In genomic region chr6:134962421-134962820, GRCh38 we compare ENCODE assay signal across 21 cellular contexts. TPM values are rescaled to one million over a fixed set of nuclear protein-coding genes. Genes with fewer than 3 reads are reported as not detected.
DNase-seq lines count a peak whose midpoint lies in the region; ATAC-seq and TF ChIP-seq lines count a peak whose summit lies in the region.
"Had no signal": no experiment of that assay in that cellular context is flagged by ENCODE, and none has a peak within 500 bp of the region (broad histone marks: within the 10 kb centered on the region; RNA-seq: fewer than 3 reads in every experiment).

No MANE protein-coding gene starts in this region.

- H3K27me3 ChIP-seq in neural cell (ENCODE audit: insufficient read depth, low read depth, low read length) (no peaks in the 10 kb centered on the region), heart right ventricle (no peaks in the 10 kb centered on the region), vagina (no peaks in the 10 kb centered on the region)
- H3K27me3 ChIP-seq: BLaER1 had no signal

- H3F3A ChIP-seq in neural cell (ENCODE audit: insufficient read depth, low read length, poor library complexity, severe bottlenecking) = no peaks in the 10 kb centered on the region

- H3K4me3 Mint-ChIP-seq in activated CD4-positive, alpha-beta T cell treated with anti-CD3 and anti-CD28 coated beads for 36 hours = no peak overlapping the region
- H3K4me3 Mint-ChIP-seq in activated T-helper 2 cell treated with anti-CD3 and anti-CD28 coated beads, Interferon-gamma antibody, Interleukin-2, Interleukin-4, amounts not matched to agents 10 μg/mL and 5 μg/mL and 100 μg/mL, durations not matched to agents 14 hours and 24 hours and 36 hours (ENCODE audit: low read depth) = no peak overlapping the region
- H3K4me3 Mint-ChIP-seq: B cell; CD4-positive, alpha-beta T cell; CD8-positive, alpha-beta memory T cell; HFFc6 had no signal

- ATAC-seq in activated CD4-positive, alpha-beta T cell treated with anti-CD3 and anti-CD28 coated beads for 36 hours = peak; percentile 30
- ATAC-seq in Right ventricle myocardium inferior (no peak), heart right ventricle (no peak)

- H4K20me1 ChIP-seq in neural cell (ENCODE audit: insufficient read depth) = no peaks in the 10 kb centered on the region
- H4K20me1 ChIP-seq: BLaER1 had no signal

- POLR2A ChIA-PET in activated CD4-positive, alpha-beta T cell treated with anti-CD3 and anti-CD28 coated beads for 36 hours (lab: Charles Lee) = no interaction called here

- H3K4me1 ChIP-seq in heart right ventricle (no peaks in the 10 kb centered on the region), vagina (peaks cover 10% of the 10 kb centered on the region)
- H3K4me1 ChIP-seq: BLaER1 had no signal

- no peak for TF ChIP-seq EP300 in neural cell (conservative IDR thresholded peaks at IDR 0.05; ENCODE audit: poor library complexity, severe bottlenecking)

- no peak for TF ChIP-seq POLR2A in vagina (IDR thresholded peaks at IDR 0.05)

- H3K36me3 ChIP-seq in neural cell (ENCODE audit: insufficient read depth, low read length) = peaks cover 13% of the 10 kb centered on the region
- H3K36me3 ChIP-seq in heart right ventricle = peaks cover 0 to 85% (median 22%) of the 10 kb centered on the region in 9 donors
- H3K36me3 ChIP-seq in vagina = peaks cover 0 to 23% of the 10 kb centered on the region in 2 donors

- peaks cover 9% of the 10 kb centered on the region for H3K4me1 Mint-ChIP-seq in activated CD4-positive, alpha-beta T cell treated with anti-CD3 and anti-CD28 coated beads for 36 hours
- H3K4me1 Mint-ChIP-seq in activated T-helper 2 cell treated with anti-CD3 and anti-CD28 coated beads, Interferon-gamma antibody, Interleukin-2, Interleukin-4, amounts not matched to agents 10 μg/mL and 5 μg/mL and 100 μg/mL, durations not matched to agents 14 hours and 24 hours and 36 hours (ENCODE audit: low read depth) = peaks cover 21% of the 10 kb centered on the region
- H3K4me1 Mint-ChIP-seq: B cell; CD8-positive, alpha-beta memory T cell had no signal

- no peak overlapping the region for H2AFZ ChIP-seq in neural cell (ENCODE audit: low read depth, low read length)

- H3K9ac ChIP-seq in neural cell (ENCODE audit: low read length) = no peak overlapping the region
- H3K9ac ChIP-seq: BLaER1 had no signal

- CTCF ChIA-PET in activated CD4-positive, alpha-beta T cell treated with anti-CD3 and anti-CD28 coated beads for 36 hours (lab: Charles Lee) = interaction anchor here (1.0 kb wide), 1 partner anchor 22 kb away, joined by 4 read pairs; no protein-coding TSS in a partner anchor

- peaks cover 10% of the 10 kb centered on the region for H3K9me3 ChIP-seq in neural cell (ENCODE audit: low read length)
- H3K9me3 ChIP-seq in heart right ventricle = peaks cover 0 to 19% (median 8%) of the 10 kb centered on the region in 11 donors
- H3K9me3 ChIP-seq in vagina = no peaks in the 10 kb centered on the region
- H3K9me3 ChIP-seq: HAP-1 had no signal

- no peak for DNase-seq in activated CD4-positive, alpha-beta T cell treated with anti-CD3 and anti-CD28 coated beads for 36 hours
- DNase-seq in activated CD4-positive, alpha-beta T cell treated with anti-CD3 and anti-CD28 coated beads for 1 hour = no peak
- DNase-seq in activated T-helper 2 cell treated with anti-CD3 and anti-CD28 coated beads, Interferon-gamma antibody, Interleukin-2, Interleukin-4, amounts not matched to agents 10 μg/mL and 5 μg/mL and 100 μg/mL, durations not matched to agents 14 hours and 24 hours and 36 hours (ENCODE audit: low spot score) = no peak
- DNase-seq in epithelial cell of prostate (ENCODE audit: low read depth, low spot score) (no peak), Right ventricle myocardium inferior (ENCODE audit: missing footprints) (no peak), heart right ventricle (no peak), vagina (ENCODE audit: extremely low spot score in 2 of 2) (no peak)
- DNase-seq: CD4-positive, alpha-beta T cell; CD8-positive, alpha-beta memory T cell; DMS53; DMS79 treated with DMSO at 0.1 percent for 48 hours; GF-D8; GOT3; HFFc6 had no signal

- TF ChIP-seq RAD21 in neural cell (conservative IDR thresholded peaks at IDR 0.05) = no peak

- H3K27ac ChIP-seq in epithelial cell of prostate (peak overlapping the region; percentile 37), neural cell (ENCODE audit: low read length) (peak overlapping the region; percentile 29), heart right ventricle (no peak overlapping the region), vagina (no peak overlapping the region)
- H3K27ac ChIP-seq: 22Rv1, BLaER1, C4-2B had no signal

- intact Hi-C loops in activated CD4-positive, alpha-beta T cell treated with anti-CD3 and anti-CD28 coated beads for 36 hours (cut with DNase I, micrococcal nuclease) = no loop called here
- intact Hi-C loops in activated T-helper 2 cell treated with anti-CD3 and anti-CD28 coated beads, Interferon-gamma antibody, Interleukin-2, Interleukin-4, amounts not matched to agents 10 μg/mL and 5 μg/mL and 100 μg/mL, durations not matched to agents 14 hours and 24 hours and 36 hours (cut with micrococcal nuclease) = loop anchor here (5.0 kb wide), 1 partner anchor 45 kb away; no protein-coding TSS in a partner anchor
- intact Hi-C loops in Right ventricle myocardium inferior (cut with DNase I) (no loop called here), heart right ventricle (cut with DNase I) (no loop called here), vagina (cut with DNase I) (no loop called here)

- no peaks in the 10 kb centered on the region for H3K27me3 Mint-ChIP-seq in activated CD4-positive, alpha-beta T cell treated with anti-CD3 and anti-CD28 coated beads for 36 hours
- no peaks in the 10 kb centered on the region for H3K27me3 Mint-ChIP-seq in activated T-helper 2 cell treated with anti-CD3 and anti-CD28 coated beads, Interferon-gamma antibody, Interleukin-2, Interleukin-4, amounts not matched to agents 10 μg/mL and 5 μg/mL and 100 μg/mL, durations not matched to agents 14 hours and 24 hours and 36 hours (ENCODE audit: low read depth)
- H3K27me3 Mint-ChIP-seq: B cell; CD4-positive, alpha-beta T cell; CD8-positive, alpha-beta memory T cell had no signal

- H3K36me3 Mint-ChIP-seq in activated CD4-positive, alpha-beta T cell treated with anti-CD3 and anti-CD28 coated beads for 36 hours (ENCODE audit: low read depth) = peaks cover 59% of the 10 kb centered on the region
- peaks cover 81% of the 10 kb centered on the region for H3K36me3 Mint-ChIP-seq in activated T-helper 2 cell treated with anti-CD3 and anti-CD28 coated beads, Interferon-gamma antibody, Interleukin-2, Interleukin-4, amounts not matched to agents 10 μg/mL and 5 μg/mL and 100 μg/mL, durations not matched to agents 14 hours and 24 hours and 36 hours (ENCODE audit: low read depth)

- no peak overlapping the region for H3K27ac Mint-ChIP-seq in activated CD4-positive, alpha-beta T cell treated with anti-CD3 and anti-CD28 coated beads for 36 hours
- H3K27ac Mint-ChIP-seq in activated T-helper 2 cell treated with anti-CD3 and anti-CD28 coated beads, Interferon-gamma antibody, Interleukin-2, Interleukin-4, amounts not matched to agents 10 μg/mL and 5 μg/mL and 100 μg/mL, durations not matched to agents 14 hours and 24 hours and 36 hours = peak overlapping the region; percentile 3
- H3K27ac Mint-ChIP-seq: B cell; CD4-positive, alpha-beta T cell; HFFc6 had no signal

- no peak overlapping the region for H3K4me2 ChIP-seq in neural cell (ENCODE audit: low read length)
- H3K4me2 ChIP-seq: BLaER1 had no signal

- H3K9me2 ChIP-seq in neural cell (ENCODE audit: insufficient read depth, low read length) = no peaks in the 10 kb centered on the region

- H3K4me3 ChIP-seq in neural cell (ENCODE audit: low read length) = no peak overlapping the region
- H3K4me3 ChIP-seq in heart right ventricle = no peak overlapping the region
- no peak overlapping the region for H3K4me3 ChIP-seq in vagina
- H3K4me3 ChIP-seq: BLaER1, HAP-1 had no signal

- TF ChIP-seq CTCF in neural cell (IDR thresholded peaks at IDR 0.05; ENCODE audit: poor library complexity, severe bottlenecking) = no peak
- no peak for TF ChIP-seq CTCF in heart right ventricle (IDR thresholded peaks at IDR 0.05)
- no peak for TF ChIP-seq CTCF in vagina (IDR thresholded peaks at IDR 0.05)

- peaks cover 15% of the 10 kb centered on the region for H3K9me3 Mint-ChIP-seq in activated CD4-positive, alpha-beta T cell treated with anti-CD3 and anti-CD28 coated beads for 36 hours (ENCODE audit: low read depth)
- peaks cover 20% of the 10 kb centered on the region for H3K9me3 Mint-ChIP-seq in activated T-helper 2 cell treated with anti-CD3 and anti-CD28 coated beads, Interferon-gamma antibody, Interleukin-2, Interleukin-4, amounts not matched to agents 10 μg/mL and 5 μg/mL and 100 μg/mL, durations not matched to agents 14 hours and 24 hours and 36 hours
- H3K9me3 Mint-ChIP-seq: CD4-positive, alpha-beta T cell; HFFc6 had no signal

- H3K79me2 ChIP-seq in neural cell (replicated peaks; ENCODE audit: insufficient read depth, low read length) = no peaks in the 10 kb centered on the region

TF ChIP-seq in neural cell, 6 proteins besides CTCF, POLR2A, EP300 and RAD21:
- TF ChIP-seq POLR2AphosphoS5 (IDR thresholded peaks at IDR 0.05) (peak; percentile 20), SMC3 (conservative IDR thresholded peaks at IDR 0.05; ENCODE audit: poor library complexity) (no peak)
TF ChIP-seq in neural cell: peak in this region for 1.

RNA-seq across cellular contexts. Expression of gene ALDH8A1, which starts 12.5 kb away (rescaled TPM):
- total RNA-seq in activated CD4-positive, alpha-beta T cell treated with anti-CD3 and anti-CD28 coated beads for 36 hours = 1 to 10 TPM in 1 of 2 experiments, under 1 TPM in 1; 0.67 to 1.7 TPM
- 1.1 and 1.2 TPM in 2 replicates for total RNA-seq in activated T-helper 2 cell treated with anti-CD3 and anti-CD28 coated beads, Interferon-gamma antibody, Interleukin-2, Interleukin-4, amounts not matched to agents 10 μg/mL and 5 μg/mL and 100 μg/mL, durations not matched to agents 14 hours and 24 hours and 36 hours
- polyA plus RNA-seq in neural cell = 6.9 and 8.2 TPM in 2 replicates
- 5.8 and 13.6 TPM in 2 replicates for polyA minus RNA-seq in neural cell
- total RNA-seq in Right ventricle myocardium inferior = not detected
- under 1 TPM in 5 of 10 donors, not detected in 5; 0.09 to 0.42 (median 0.24) TPM for total RNA-seq in heart right ventricle
- polyA plus RNA-seq in heart right ventricle = 1 to 10 TPM in 1 of 2 donors, under 1 TPM in 1; 0.16 to 1.7 TPM
- total RNA-seq in vagina = not detected
- total RNA-seq: Daoy, HFFc6 had no signal

Comparison
In these comparisons a context has a peak if more than half of its experiments do, and no peak if none do; other contexts are left out.
1. H3K27ac ChIP-seq: peak in epithelial cell of prostate (single experiment) and neural cell (single experiment); none in heart right ventricle (0 of 10) and vagina (single experiment).